Comparison of ENCODE assay signal across 9 cellular contexts in genomic region chr20:57432874-57433491, GRCh38. TPM values are rescaled to one million over a fixed set of nuclear protein-coding genes. Genes with fewer than 3 reads are reported as not detected.
DNase-seq lines count a peak whose midpoint lies in the region; ATAC-seq and TF ChIP-seq lines count a peak whose summit lies in the region.
"Had no signal": no experiment of that assay in that cellular context is flagged by ENCODE, and none has a peak within 500 bp of the region (broad histone marks: within the 10 kb centered on the region; RNA-seq: fewer than 3 reads in every experiment).

No MANE protein-coding gene starts in this region.

- H3K27ac Mint-ChIP-seq in CD4-positive, alpha-beta memory T cell: peak overlapping the region; percentile 83 to 95 (median 92)
- H3K27ac Mint-ChIP-seq in activated B cell treated with CpG ODN at 0.5 μM for 24 hours: peak overlapping the region; percentile 84
- peak overlapping the region; percentile 61 to 95 for H3K27ac Mint-ChIP-seq in effector memory CD8-positive, alpha-beta T cell

- POLR2A ChIA-PET in CD4-positive, alpha-beta memory T cell (lab: Charles Lee; ENCODE audit: partially characterized antibody): interaction anchor here (1.1 to 7.0 kb wide), 9 partner anchors 14 to 187 kb away, joined by 3 to 117 read pairs (median 4); partner anchors contain the start of genes RBM38 and ZBP1
- POLR2A ChIA-PET in activated B cell treated with CpG ODN at 0.5 μM for 24 hours (lab: Charles Lee): interaction anchor here (0.5 to 8.4 kb wide), 15 partner anchors 9 to 274 kb away, joined by 3 to 112 read pairs (median 7); partner anchors contain the start of gene RBM38

- peaks cover 39 to 70% (median 61%) of the 10 kb centered on the region in 4 donors for H3K4me1 Mint-ChIP-seq in CD4-positive, alpha-beta memory T cell
- H3K4me1 Mint-ChIP-seq in activated B cell treated with CpG ODN at 0.5 μM for 24 hours: peaks cover 79% of the 10 kb centered on the region
- peaks cover 51 to 56% of the 10 kb centered on the region in 2 donors for H3K4me1 Mint-ChIP-seq in effector memory CD8-positive, alpha-beta T cell (ENCODE audit: low read depth in 2 of 2)

- H3K36me3 Mint-ChIP-seq in CD4-positive, alpha-beta memory T cell: no peaks in the 10 kb centered on the region
- H3K36me3 Mint-ChIP-seq in activated B cell treated with CpG ODN at 0.5 μM for 24 hours (ENCODE audit: low read depth): no peaks in the 10 kb centered on the region
- H3K36me3 Mint-ChIP-seq in effector memory CD8-positive, alpha-beta T cell (ENCODE audit: insufficient read depth): peaks cover 11% of the 10 kb centered on the region

- intact Hi-C loops in CD4-positive, alpha-beta memory T cell (cut with micrococcal nuclease): loop anchor here (1.0 to 2.0 kb wide), 4 partner anchors 14 to 62 kb away; no protein-coding TSS in a partner anchor
- intact Hi-C loops in activated B cell treated with CpG ODN at 0.5 μM for 24 hours (cut with micrococcal nuclease): loop anchor here (1.0 to 2.0 kb wide), 7 partner anchors 14 to 186 kb away; no protein-coding TSS in a partner anchor

- H3K36me3 ChIP-seq in CD4-positive, alpha-beta memory T cell (ENCODE audit: insufficient read depth, low read length): no peaks in the 10 kb centered on the region
- H3K36me3 ChIP-seq: thoracic aorta had no signal

- TF ChIP-seq CTCF in HL-60 (IDR thresholded peaks at IDR 0.05; ENCODE audit: insufficient read depth, low read length) (no peak), activated B cell treated with CpG ODN at 0.5 μM for 24 hours (IDR thresholded peaks at IDR 0.05) (no peak)

- ATAC-seq in GM21423 (IDR thresholded peaks at IDR 0.05; ENCODE audit: unreplicated experiment): peak; percentile 88
- ATAC-seq in activated B cell treated with CpG ODN at 0.5 μM for 24 hours (ENCODE audit: low read depth): peak; percentile 75
- ATAC-seq in effector memory CD8-positive, alpha-beta T cell (replicated peaks): peak; percentile 89

- H3K4me3 ChIP-seq in CD4-positive, alpha-beta memory T cell (ENCODE audit: low read length in 2 of 2): peak overlapping the region in 1 of 2 donors; percentile 44
- H3K4me3 ChIP-seq in HL-60 (replicated peaks; ENCODE audit: insufficient read depth, low read length): no peak overlapping the region
- H3K4me3 ChIP-seq: thoracic aorta had no signal

- no peaks in the 10 kb centered on the region for H3K9me3 ChIP-seq in CD4-positive, alpha-beta memory T cell (ENCODE audit: control insufficient read depth in 1 of 2, low read length in 2 of 2)
- H3K9me3 ChIP-seq: thoracic aorta had no signal

- no peaks in the 10 kb centered on the region for H3K27me3 ChIP-seq in CD4-positive, alpha-beta memory T cell (ENCODE audit: insufficient read depth, low read length)
- H3K27me3 ChIP-seq in HL-60 (ENCODE audit: insufficient read depth, poor library complexity, severe bottlenecking): no peaks in the 10 kb centered on the region

- peak overlapping the region; percentile 71 to 89 (median 78) for H3K4me3 Mint-ChIP-seq in CD4-positive, alpha-beta memory T cell
- peak overlapping the region; percentile 59 for H3K4me3 Mint-ChIP-seq in activated B cell treated with CpG ODN at 0.5 μM for 24 hours
- peak overlapping the region; percentile 79 to 81 for H3K4me3 Mint-ChIP-seq in effector memory CD8-positive, alpha-beta T cell

- CTCF ChIA-PET in CD4-positive, alpha-beta memory T cell (lab: Charles Lee; ENCODE audit: partially characterized antibody): interaction anchor here (0.8 to 8.4 kb wide), 6 partner anchors 20 to 956 kb away, joined by 3 to 92 read pairs (median 24); partner anchors contain the start of gene RBM38
- CTCF ChIA-PET in activated B cell treated with CpG ODN at 0.5 μM for 24 hours (lab: Charles Lee): interaction anchor here (1.2 to 4.4 kb wide), 6 partner anchors 30 to 63 kb away, joined by 3 to 36 read pairs (median 7); no protein-coding TSS in a partner anchor

- DNase-seq in CD4-positive, alpha-beta memory T cell: peak; percentile 72 to 81 (median 77)
- DNase-seq in HL-60 (ENCODE audit: low read depth in 1 of 2, low spot score in 1 of 2): peak; percentile 92 to 97
- DNase-seq in activated B cell treated with CpG ODN at 0.5 μM for 24 hours: peak; percentile 53
- DNase-seq in effector memory CD8-positive, alpha-beta T cell: peak; percentile 53 to 58 (median 54)
- DNase-seq in stimulated activated CD4-positive, alpha-beta T cell treated with anti-CD3 and anti-CD28 coated beads, Interleukin-4, amount 100 ng/mL, for 1 hour: peak; percentile 48
- DNase-seq in NCI-H2107 treated with DMSO at 0.1 percent for 48 hours (lab: John Stamatoyannopoulos, UW; ENCODE audit: unreplicated experiment): no peak
- DNase-seq in NCI-H2029 (lab: John Stamatoyannopoulos, UW): no peak

- H3K9me3 Mint-ChIP-seq in CD4-positive, alpha-beta memory T cell: no peaks in the 10 kb centered on the region
- no peaks in the 10 kb centered on the region for H3K9me3 Mint-ChIP-seq in activated B cell treated with CpG ODN at 0.5 μM for 24 hours
- no peaks in the 10 kb centered on the region for H3K9me3 Mint-ChIP-seq in effector memory CD8-positive, alpha-beta T cell

- peaks cover 65% of the 10 kb centered on the region for H3K4me1 ChIP-seq in CD4-positive, alpha-beta memory T cell (ENCODE audit: insufficient read depth, low read length)

- peak overlapping the region; percentile 43 for H3K27ac ChIP-seq in CD4-positive, alpha-beta memory T cell (ENCODE audit: low read depth, low read length)
- peak overlapping the region; percentile 58 for H3K27ac ChIP-seq in HL-60 (replicated peaks)
- H3K27ac ChIP-seq: thoracic aorta had no signal

- H3K27me3 Mint-ChIP-seq in CD4-positive, alpha-beta memory T cell: no peaks in the 10 kb centered on the region
- no peaks in the 10 kb centered on the region for H3K27me3 Mint-ChIP-seq in activated B cell treated with CpG ODN at 0.5 μM for 24 hours
- no peaks in the 10 kb centered on the region for H3K27me3 Mint-ChIP-seq in effector memory CD8-positive, alpha-beta T cell

RNA-seq across cellular contexts. Expression of gene RBM38, which starts 41.8 kb away (rescaled TPM):
- total RNA-seq in CD4-positive, alpha-beta memory T cell: 10 to 100 TPM; 76.0 to 79.6 TPM
- polyA plus RNA-seq in CD4-positive, alpha-beta memory T cell: 10 to 100 TPM; 33.1 to 97.8 TPM
- total RNA-seq in activated B cell treated with CpG ODN at 0.5 μM for 24 hours: 69.6 and 70.7 TPM in 2 replicates

Comparison
In these comparisons a context has a peak if more than half of its experiments do, and no peak if none do; other contexts are left out.
1. DNase-seq: peak in CD4-positive, alpha-beta memory T cell (5 of 5), HL-60 (2 of 2), activated B cell treated with CpG ODN at 0.5 μM for 24 hours (single experiment), effector memory CD8-positive, alpha-beta T cell (3 of 3) and stimulated activated CD4-positive, alpha-beta T cell treated with anti-CD3 and anti-CD28 coated beads, Interleukin-4, amount 100 ng/mL, for 1 hour (single experiment); none in NCI-H2107 treated with DMSO at 0.1 percent for 48 hours (single experiment) and NCI-H2029 (single experiment).
2. Peak in every context shown above with its lines, with median percentiles within 50 percentile points of each other: H3K27ac Mint-ChIP-seq, H3K4me3 Mint-ChIP-seq and ATAC-seq.